30 cellular contexts compared by ENCODE assay signal in the genomic region with DNA sequence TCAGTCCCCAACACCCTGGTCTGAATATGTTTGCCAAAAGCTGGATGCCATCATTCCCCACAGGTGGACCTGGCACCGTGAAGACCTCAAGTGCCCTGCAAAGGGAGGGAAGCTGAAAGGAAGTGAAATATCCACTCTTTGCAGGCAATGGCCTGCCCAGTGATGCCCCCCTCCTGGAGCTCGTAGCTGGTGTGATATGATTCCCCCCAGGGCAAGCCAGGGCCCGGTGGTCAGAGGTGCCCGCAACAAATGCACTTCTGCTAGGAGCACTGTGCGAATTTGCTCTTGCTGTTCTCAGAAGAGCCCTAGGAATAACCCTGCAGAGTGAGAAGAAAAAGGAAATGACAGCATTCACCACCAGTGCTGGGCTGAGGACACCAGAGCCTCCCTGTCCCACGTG.
"Had no signal": no experiment of that assay in that cellular context is flagged by ENCODE, and none has a peak within 500 bp of the region (broad histone marks: within the 10 kb centered on the region; RNA-seq: fewer than 3 reads in every experiment).

No MANE protein-coding gene starts in this region.

- FAIRE-seq: small intestine had no signal

- H3K27me3 Mint-ChIP-seq: naive thymus-derived CD4-positive, alpha-beta T cell; stimulated activated memory B cell treated with anti-CD40 and anti-IgM and Interleukin-4, amounts not matched to agents 10 μg/mL and 1 μg/mL and 100 μg/mL, for 72 hours; stimulated activated naive CD8-positive, alpha-beta T cell treated with anti-CD3 and anti-CD28 coated beads, Interleukin-15, amount 100 ng/mL, for 72 hours had no signal

- H3K4me1 Mint-ChIP-seq: natural killer cell; stimulated activated memory B cell treated with anti-CD40 and anti-IgM and Interleukin-4, amounts not matched to agents 10 μg/mL and 1 μg/mL and 100 μg/mL, for 72 hours had no signal

- H3K27ac Mint-ChIP-seq: natural killer cell; stimulated activated memory B cell treated with anti-CD40 and anti-IgM and Interleukin-4, amounts not matched to agents 10 μg/mL and 1 μg/mL and 100 μg/mL, for 72 hours; stimulated activated naive CD8-positive, alpha-beta T cell treated with anti-CD3 and anti-CD28 coated beads, Interleukin-15, amount 100 ng/mL, for 72 hours had no signal

- H3K9me3 ChIP-seq: neutrophil, ovary, prostate gland, right lobe of liver, sigmoid colon, suprapubic skin, testis, tibial nerve, upper lobe of left lung, uterus had no signal

- H3K36me3 ChIP-seq: neural progenitor cell, neutrophil, ovary, prostate gland, right lobe of liver, sigmoid colon, suprapubic skin, tibial nerve, upper lobe of left lung, uterus had no signal

- H2AFZ ChIP-seq: neural progenitor cell, parathyroid adenoma had no signal

- H3K9me3 Mint-ChIP-seq: natural killer cell; nephron; neural progenitor cell; stimulated activated memory B cell treated with anti-CD40 and anti-IgM and Interleukin-4, amounts not matched to agents 10 μg/mL and 1 μg/mL and 100 μg/mL, for 72 hours; stimulated activated naive CD8-positive, alpha-beta T cell treated with anti-CD3 and anti-CD28 coated beads, Interleukin-15, amount 100 ng/mL, for 72 hours had no signal

- DNase-seq: naive thymus-derived CD4-positive, alpha-beta T cell; natural killer cell; nucleus accumbens; ovary; retina; right cardiac atrium; sigmoid colon; small intestine; stimulated activated CD4-positive, alpha-beta T cell treated with anti-CD3 and anti-CD28 coated beads, Interleukin-12 subunit alpha, Interleukin-12 subunit beta, amount 100 ng/mL, for 4 hours; stimulated activated CD4-positive, alpha-beta T cell treated with anti-CD3 and anti-CD28 coated beads, Interleukin-1b, Interleukin-23, amount 100 ng/mL, for 48 hours; stimulated activated CD4-positive, alpha-beta T cell treated with anti-CD3 and anti-CD28 coated beads, Interleukin-4, amount 100 ng/mL, for 1 hour; stimulated activated CD4-positive, alpha-beta T cell treated with anti-CD3 and anti-CD28 coated beads, Interleukin-4, amount 100 ng/mL, for 4 hours; stimulated activated CD8-positive, alpha-beta memory T cell treated with anti-CD3 and anti-CD28 coated beads, Interleukin-4, amount 100 ng/mL, for 48 hours; stimulated activated naive CD4-positive, alpha-beta T cell; stimulated activated naive CD8-positive, alpha-beta T cell treated with anti-CD3 and anti-CD28 coated beads, Interleukin-15, amount 100 ng/mL, for 72 hours; stimulated activated naive CD8-positive, alpha-beta T cell treated with anti-CD3 and anti-CD28 coated beads, Interleukin-15, Interleukin-2, amounts not matched to agents 100 U/mL and 50 U/mL, for 24 hours; substantia nigra; testis; trophoblast cell; upper lobe of left lung; uterus had no signal

- H3K9ac ChIP-seq: neural progenitor cell, parathyroid adenoma had no signal

- H3K27ac ChIP-seq: neural progenitor cell, neutrophil, ovary, parathyroid adenoma, prostate gland, right lobe of liver, sigmoid colon, suprapubic skin, testis, tibial nerve, upper lobe of left lung, uterus had no signal

- H3K36me3 Mint-ChIP-seq: natural killer cell; neural progenitor cell; stimulated activated memory B cell treated with anti-CD40 and anti-IgM and Interleukin-4, amounts not matched to agents 10 μg/mL and 1 μg/mL and 100 μg/mL, for 72 hours had no signal

- H3K4me2 ChIP-seq: neural progenitor cell had no signal

- H3K27me3 ChIP-seq: neural progenitor cell, neutrophil, ovary, right lobe of liver, sigmoid colon, suprapubic skin, testis, tibial nerve, upper lobe of left lung, uterus had no signal

- H3K4me1 ChIP-seq: parathyroid adenoma, prostate gland, right lobe of liver, suprapubic skin had no signal

- H3K4me3 Mint-ChIP-seq: naive thymus-derived CD4-positive, alpha-beta T cell; natural killer cell; nephron; neural progenitor cell; stimulated activated memory B cell treated with anti-CD40 and anti-IgM and Interleukin-4, amounts not matched to agents 10 μg/mL and 1 μg/mL and 100 μg/mL, for 72 hours; stimulated activated naive CD8-positive, alpha-beta T cell treated with anti-CD3 and anti-CD28 coated beads, Interleukin-15, amount 100 ng/mL, for 72 hours had no signal

- H3K4me3 ChIP-seq: neural progenitor cell, ovary, prostate gland, right lobe of liver, sigmoid colon, suprapubic skin, testis, tibial nerve, upper lobe of left lung, uterus had no signal
